7 cellular contexts compared by ENCODE assay signal in the genomic region with DNA sequence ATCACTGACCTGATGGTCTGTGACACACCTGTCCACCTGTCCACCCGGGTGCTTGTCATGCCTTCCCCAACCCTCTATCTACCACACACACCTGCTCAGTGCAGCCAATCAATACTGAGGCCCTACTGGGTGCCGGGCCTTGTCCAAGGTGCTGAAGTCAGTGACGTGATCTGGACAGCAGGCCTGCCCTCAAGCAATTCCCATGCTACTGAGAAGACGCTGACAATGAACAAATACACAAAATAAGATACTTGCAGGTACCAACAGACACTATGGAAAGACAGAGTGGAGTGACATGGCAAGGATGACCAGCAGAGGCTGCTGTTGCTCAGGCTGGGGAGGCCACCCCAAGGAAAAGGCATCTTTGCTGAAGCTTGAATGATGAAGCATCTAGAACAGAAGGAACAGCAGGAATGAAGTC. TPM values are rescaled to one million over a fixed set of nuclear protein-coding genes. Genes with fewer than 3 reads are reported as not detected.
A peak's percentile ranks its signal among the peaks of the same experiment; 100 is the strongest.
DNase-seq lines count a peak whose midpoint lies in the region; ATAC-seq and TF ChIP-seq lines count a peak whose summit lies in the region.

No MANE protein-coding gene starts in this region.

- TF ChIP-seq RAD21 in IMR-90 (IDR thresholded peaks at IDR 0.05; ENCODE audit: low read length) (peak; percentile 79), liver (IDR thresholded peaks at IDR 0.05) (peak; percentile 78 to 85)

- H2BK5ac ChIP-seq in IMR-90 (ENCODE audit: low read depth, low read length, poor library complexity, severe bottlenecking) = no peak overlapping the region

- H2AK9ac ChIP-seq in IMR-90 (replicated peaks; ENCODE audit: low read depth, low read length, poor library complexity) = peak overlapping the region; percentile 15

- no peak overlapping the region for H4K91ac ChIP-seq in IMR-90 (ENCODE audit: insufficient read depth, low read depth, low read length)

- no peak overlapping the region for H3K27ac ChIP-seq in IMR-90 (ENCODE audit: insufficient read depth, low read length)
- H3K27ac ChIP-seq in liver (ENCODE audit: low read depth in 1 of 2, low read length in 2 of 2) = no peak overlapping the region

- ATAC-seq in IMR-90 (ENCODE audit: low read depth) = peak; percentile 77
- no peak for ATAC-seq in HG02571 (IDR thresholded peaks at IDR 0.05; ENCODE audit: unreplicated experiment)
- ATAC-seq in GM21825 (IDR thresholded peaks at IDR 0.05; ENCODE audit: unreplicated experiment) = no peak

- H3K36me3 ChIP-seq in IMR-90 (ENCODE audit: control insufficient read depth, insufficient read depth, low read length) (no peaks in the 10 kb centered on the region), liver (ENCODE audit: control insufficient read depth in 4 of 4, insufficient read depth in 3 of 4, low read depth in 1 of 4, low read length in 3 of 4) (peaks cover 7 to 37% (median 23%) of the 10 kb centered on the region in 4 donors)

- no peak overlapping the region for H2AK5ac ChIP-seq in IMR-90 (ENCODE audit: low read depth, low read length)

- no peaks in the 10 kb centered on the region for H4K20me1 ChIP-seq in IMR-90 (ENCODE audit: insufficient read depth, low read length)

- H3K23ac ChIP-seq in IMR-90 (ENCODE audit: low read depth, low read length) = no peak overlapping the region

- H3K4me2 ChIP-seq in IMR-90 (ENCODE audit: low read depth, low read length) = no peak overlapping the region

- CTCF ChIA-PET in IMR-90 (lab: Yijun Ruan, JAX) = interaction anchor here (1.0 kb wide), 1 partner anchor 19 kb away, joined by 3 read pairs; no protein-coding TSS in a partner anchor

- H3K4me3 ChIP-seq in IMR-90 (ENCODE audit: insufficient read depth, low read depth, low read length) (no peak overlapping the region), liver (ENCODE audit: low read depth in 1 of 3, low read length in 3 of 3) (no peak overlapping the region)

- H3K4me1 ChIP-seq in IMR-90 (ENCODE audit: control insufficient read depth, insufficient read depth, low read length) = peaks cover 2% of the 10 kb centered on the region
- no peaks in the 10 kb centered on the region for H3K4me1 ChIP-seq in liver (ENCODE audit: control insufficient read depth in 4 of 4, insufficient read depth in 4 of 4, low read length in 3 of 4)

- no CpG with 5 or more reads among the region's 4 CpGs for WGBS in IMR-90 (ENCODE audit: extremely low coverage in 2 of 2, insufficient read length in 1 of 2), 2 experiments
- WGBS in liver = 85% methylated on average over 4 of the region's 4 CpGs

- H4K8ac ChIP-seq in IMR-90 (ENCODE audit: low read depth in 2 of 2, low read length in 2 of 2) = no peak overlapping the region

- no peaks in the 10 kb centered on the region for H3K27me3 ChIP-seq in IMR-90 (ENCODE audit: control insufficient read depth, insufficient read depth, low read length)
- H3K27me3 ChIP-seq in liver (ENCODE audit: control insufficient read depth in 4 of 4, insufficient read depth in 4 of 4, low read length in 3 of 4) = no peaks in the 10 kb centered on the region

- no peak overlapping the region for H3K14ac ChIP-seq in IMR-90 (replicated peaks; ENCODE audit: low read depth, low read length)

- H3K9me3 ChIP-seq in IMR-90 (ENCODE audit: control insufficient read depth, insufficient read depth, low read length) = no peaks in the 10 kb centered on the region
- H3K9me3 ChIP-seq in liver (ENCODE audit: control insufficient read depth in 4 of 4, low read length in 3 of 4) = no peaks in the 10 kb centered on the region

- no peak overlapping the region for H2BK15ac ChIP-seq in IMR-90 (ENCODE audit: low read depth, low read length)

- POLR2A ChIA-PET in IMR-90 (lab: Charles Lee; ENCODE audit: unreplicated experiment) = no interaction called here

- dilution Hi-C loops in IMR-90 (cut with HindIII; ENCODE audit: low sequenced_read_pairs, unreplicated experiment) = no loop called here

- no peak overlapping the region for H4K5ac ChIP-seq in IMR-90 (ENCODE audit: low read depth, low read length)

- TF ChIP-seq POLR2A in IMR-90 (IDR thresholded peaks at IDR 0.05; ENCODE audit: low read depth, low read length) = no peak

- H2AFZ ChIP-seq in IMR-90 (replicated peaks; ENCODE audit: low read length, poor library complexity) = peak overlapping the region; percentile 1

- DNase-seq in EL = peak; percentile 41
- DNase-seq in IMR-90 = peak; percentile 44
- DNase-seq in astrocyte of the hippocampus (ENCODE audit: low read depth, low spot score) = peak; percentile 45
- DNase-seq in GDM1 (lab: John Stamatoyannopoulos, UW) = no peak

- H3K4ac ChIP-seq in IMR-90 (ENCODE audit: low read depth, low read length) = no peak overlapping the region

- H3K56ac ChIP-seq in IMR-90 (ENCODE audit: extremely low read depth, insufficient read depth, low read length) = no peak overlapping the region

- in situ Hi-C loops in IMR-90 (cut with MboI; ENCODE audit: low sequenced_read_pairs) = no loop called here

- BruUV-seq in IMR-90 (replicated peaks; lab: Mats Ljungman, UMichigan) = no TSS peak

- peak; percentile 67 for TF ChIP-seq CTCF in IMR-90 (conservative IDR thresholded peaks at IDR 0.05; ENCODE audit: low read depth, low read length)
- TF ChIP-seq CTCF in liver (IDR thresholded peaks at IDR 0.05; ENCODE audit: low read depth, low read length, missing input control) = peak; percentile 54

- H2BK20ac ChIP-seq in IMR-90 (ENCODE audit: low read depth, low read length) = no peak overlapping the region

- intact Hi-C loops in IMR-90 (cut with micrococcal nuclease) = no loop called here

- no peaks in the 10 kb centered on the region for H3K79me1 ChIP-seq in IMR-90 (ENCODE audit: low read depth in 1 of 2, low read length in 2 of 2)

- no peaks in the 10 kb centered on the region for H3K9me1 ChIP-seq in IMR-90 (ENCODE audit: insufficient read depth, low read length)

- H3K18ac ChIP-seq in IMR-90 (ENCODE audit: low read depth, low read length) = no peak overlapping the region

- H2BK120ac ChIP-seq in IMR-90 (ENCODE audit: low read depth, low read length) = no peak overlapping the region

- H3K9ac ChIP-seq in IMR-90 (ENCODE audit: low read depth, low read length) (no peak overlapping the region), liver (ENCODE audit: low read depth in 1 of 2, low read length in 2 of 2) (no peak overlapping the region)

TF ChIP-seq in IMR-90, 13 proteins besides CTCF, POLR2A, EP300 and RAD21:
- no peak for TF ChIP-seq CHD1 (IDR thresholded peaks at IDR 0.05; ENCODE audit: low read depth, low read length)
- peak; percentile 69 for TF ChIP-seq SMC3 (IDR thresholded peaks at IDR 0.05; ENCODE audit: low read depth, low read length)

TF ChIP-seq in liver, 16 proteins besides CTCF, POLR2A, EP300 and RAD21 (continues in another document):
- no peak for TF ChIP-seq SP1 (IDR thresholded peaks at IDR 0.05)
- no peak for TF ChIP-seq HNF4G (IDR thresholded peaks at IDR 0.05)
- no peak for TF ChIP-seq ZBTB33 (IDR thresholded peaks at IDR 0.05)
- TF ChIP-seq HNF4A (conservative IDR thresholded peaks at IDR 0.05) = no peak

RNA-seq across cellular contexts. Expression of gene PLAAT3, which starts 21.2 kb away (rescaled TPM):
- total RNA-seq in IMR-90 (2012; rRNA removed) = 3.2 and 3.3 TPM in 2 replicates
- polyA plus RNA-seq in IMR-90 (2012; rRNA removed) = 3.9 and 4.5 TPM in 2 replicates
- polyA plus RNA-seq in IMR-90 (2012; cell fraction: cytosol; rRNA removed) = 7.4 and 9.5 TPM in 2 replicates
- polyA plus RNA-seq in IMR-90 (2012; cell fraction: nucleus; rRNA removed; ENCODE audit: low replicate concordance) = 2.0 and 3.0 TPM in 2 replicates
- total RNA-seq in liver = 10 to 100 TPM; 13.4 to 18.9 TPM
- 10 to 100 TPM; 89.6 to 90.1 TPM for polyA plus RNA-seq in liver

RNA-seq across cellular contexts. Expression of gene PLAAT2, which starts 29.8 kb away (rescaled TPM):
- total RNA-seq in IMR-90 (2012; rRNA removed) = not detected in 2 replicates
- not detected in 2 replicates for polyA plus RNA-seq in IMR-90 (2012; rRNA removed)
- not detected in 2 replicates for polyA plus RNA-seq in IMR-90 (2012; cell fraction: cytosol; rRNA removed)
- not detected in 2 replicates for polyA plus RNA-seq in IMR-90 (2012; cell fraction: nucleus; rRNA removed; ENCODE audit: low replicate concordance)
- not detected for total RNA-seq in liver
- polyA plus RNA-seq in liver = under 1 TPM; 0.32 to 0.44 TPM

RNA-seq across cellular contexts. Expression of gene PLAAT4, which starts 56.4 kb away (rescaled TPM):
- 0.18 TPM in 1 of 2 replicates, not detected in the other for total RNA-seq in IMR-90 (2012; rRNA removed)
- 0.17 and 0.34 TPM in 2 replicates for polyA plus RNA-seq in IMR-90 (2012; rRNA removed)
- polyA plus RNA-seq in IMR-90 (2012; cell fraction: cytosol; rRNA removed) = 1.3 and 1.4 TPM in 2 replicates
- 0.17 and 0.86 TPM in 2 replicates for polyA plus RNA-seq in IMR-90 (2012; cell fraction: nucleus; rRNA removed; ENCODE audit: low replicate concordance)
- total RNA-seq in liver = 10 to 100 TPM in 1 of 2 donors, 1 to 10 TPM in 1; 4.4 to 23.8 TPM
- polyA plus RNA-seq in liver = 10 to 100 TPM; 65.9 to 86.4 TPM
